In the genomic region with DNA sequence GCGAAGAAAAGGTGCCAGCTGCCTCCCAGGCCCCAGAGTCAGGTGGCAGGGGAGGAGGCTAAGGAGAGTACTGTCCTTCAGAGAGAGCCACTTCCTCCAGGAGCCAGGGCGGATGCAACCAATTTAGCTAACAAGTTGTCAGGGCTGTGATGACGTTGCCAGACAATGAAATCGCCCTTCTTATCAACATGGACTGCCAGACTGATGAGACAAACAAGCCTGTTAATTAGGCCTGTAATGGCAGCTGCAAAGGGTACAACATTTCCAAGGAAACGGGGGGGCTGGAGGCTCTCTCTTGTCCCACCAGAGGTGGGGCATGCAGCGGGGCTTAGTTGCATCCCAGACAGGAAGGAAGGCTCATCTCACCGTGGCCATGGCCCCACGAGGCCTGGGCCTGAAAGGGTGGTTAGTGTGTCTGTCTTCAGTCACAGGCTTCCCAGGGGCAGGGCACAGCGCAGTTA, we compare ENCODE assay signal across 18 cellular contexts.
DNase-seq lines count a peak whose midpoint lies in the region; ATAC-seq, FAIRE-seq and TF ChIP-seq lines count a peak whose summit lies in the region.
"Had no signal": no experiment of that assay in that cellular context is flagged by ENCODE, and none has a peak within 500 bp of the region (broad histone marks: within the 10 kb centered on the region; RNA-seq: fewer than 3 reads in every experiment).

No MANE protein-coding gene starts in this region.

- TF ChIP-seq CTCF in D721Med (IDR thresholded peaks at IDR 0.05; ENCODE audit: insufficient read depth, missing control alignments): no peak

- DNase-seq in Right ventricle myocardium inferior (ENCODE audit: missing footprints) (peak; percentile 45), Right ventricle myocardium superior (no peak), NCI-H2171 treated with DMSO at 0.1 percent for 48 hours (lab: John Stamatoyannopoulos, UW) (peak; percentile 55), cerebellar cortex (ENCODE audit: low spot score) (peak; percentile 84), substantia nigra (lab: John Stamatoyannopoulos, UW) (peak in 2 of 49 donors; percentile 14 to 28), Ammon's horn (ENCODE audit: low spot score) (no peak), D721Med (ENCODE audit: insufficient read length, low spot score) (no peak), T-helper 1 cell (no peak)
- DNase-seq: activated CD8-positive, alpha-beta memory T cell treated with anti-CD3 and anti-CD28 coated beads for 24 hours; foreskin melanocyte; GF-D8; immature natural killer cell; Karpas-422; SIG-M5; stimulated activated CD4-positive, alpha-beta T cell treated with anti-CD3 and anti-CD28 coated beads, Interleukin-4, amount 100 ng/mL, for 1 hour had no signal

- no peak for FAIRE-seq in D721Med (lab: Jason Lieb, UNC)
- FAIRE-seq: GM19239, TTC549 had no signal

- peak overlapping the region; percentile 73 for H3K27ac ChIP-seq in substantia nigra (ENCODE audit: low read depth, low read length, poor library complexity, severe bottlenecking)

- ATAC-seq in Right ventricle myocardium inferior (no peak), Right ventricle myocardium superior (ENCODE audit: poor library complexity) (no peak)
- ATAC-seq: stimulated activated effector memory CD8-positive, alpha-beta T cell treated with anti-CD3 and anti-CD28 coated beads, Interleukin-12 subunit alpha, Interleukin-12 subunit beta, amount 100 ng/mL, for 72 hours had no signal

- intact Hi-C loops in Right ventricle myocardium inferior (cut with DNase I) (loop anchor here (2.0 kb wide), 1 partner anchor 52 kb away; no protein-coding TSS in a partner anchor), Right ventricle myocardium superior (cut with DNase I) (no loop called here)

Comparison
In these comparisons a context has a peak if more than half of its experiments do, and no peak if none do; other contexts are left out.
1. DNase-seq: peak in Right ventricle myocardium inferior (single experiment), NCI-H2171 treated with DMSO at 0.1 percent for 48 hours (single experiment) and cerebellar cortex (single experiment); none in Right ventricle myocardium superior (single experiment), Ammon's horn (single experiment), D721Med (single experiment) and T-helper 1 cell (0 of 5).